1 cellular context compared by ENCODE assay signal in the genomic region with DNA sequence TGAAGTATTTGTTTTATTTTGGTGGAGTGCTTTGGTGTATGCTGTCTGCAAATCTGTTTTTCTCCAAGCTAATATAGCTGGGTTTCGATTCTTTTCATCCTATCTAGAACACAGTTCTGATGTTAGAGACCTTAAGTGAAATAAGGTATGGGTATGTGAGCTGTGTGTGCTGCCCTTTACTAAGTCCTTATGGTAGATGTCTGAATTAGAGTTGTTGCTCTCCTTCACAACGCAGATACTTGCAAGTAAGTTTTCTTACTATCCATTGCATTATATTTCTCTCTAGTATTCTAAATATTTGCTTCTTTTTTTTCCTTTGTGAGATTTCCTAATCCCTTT.
TF ChIP-seq lines count a peak whose summit lies in the region.

No MANE protein-coding gene starts in this region.

TF ChIP-seq in K562, 482 proteins besides CTCF, POLR2A, EP300 and RAD21:
- TF ChIP-seq YY1 (IDR thresholded peaks at IDR 0.05; ENCODE audit: borderline replicate concordance in 1 of 3, control insufficient read depth in 1 of 3, extremely low read depth in 1 of 3, insufficient read depth in 3 of 3, insufficient read length in 1 of 3, insufficient replicate concordance in 2 of 3, low read depth in 1 of 3, low read length in 2 of 3) (no peak), ZNF212 (CRISPR knock-in tag; IDR thresholded peaks at IDR 0.05) (no peak), ZNF133 (CRISPR knock-in tag; IDR thresholded peaks at IDR 0.05) (no peak), ZNF12 (CRISPR knock-in tag; IDR thresholded peaks at IDR 0.05) (no peak), FOXK2 (conservative IDR thresholded peaks at IDR 0.05 in 1 of 2, IDR thresholded peaks at IDR 0.05 in 1 of 2; ENCODE audit: low read depth in 2 of 2) (no peak), POLR3A (IDR thresholded peaks at IDR 0.05; ENCODE audit: borderline replicate concordance, extremely low read depth, insufficient read depth, insufficient read length) (no peak), RBM34 (IDR thresholded peaks at IDR 0.05; ENCODE audit: borderline replicate concordance, insufficient read depth, low read length) (no peak), LEF1 (IDR thresholded peaks at IDR 0.05) (no peak), RNF2 (IDR thresholded peaks at IDR 0.05) (no peak), ZNF79 (CRISPR knock-in tag; IDR thresholded peaks at IDR 0.05; ENCODE audit: low read depth) (no peak), ARHGAP35 (IDR thresholded peaks at IDR 0.05; ENCODE audit: partially characterized antibody) (no peak), ZNF143 (CRISPR knock-in tag; IDR thresholded peaks at IDR 0.05) (no peak), TARDBP (IDR thresholded peaks at IDR 0.05) (no peak), PHB (CRISPR knock-in tag; IDR thresholded peaks at IDR 0.05) (no peak)
- TF ChIP-seq, protein P1, sequence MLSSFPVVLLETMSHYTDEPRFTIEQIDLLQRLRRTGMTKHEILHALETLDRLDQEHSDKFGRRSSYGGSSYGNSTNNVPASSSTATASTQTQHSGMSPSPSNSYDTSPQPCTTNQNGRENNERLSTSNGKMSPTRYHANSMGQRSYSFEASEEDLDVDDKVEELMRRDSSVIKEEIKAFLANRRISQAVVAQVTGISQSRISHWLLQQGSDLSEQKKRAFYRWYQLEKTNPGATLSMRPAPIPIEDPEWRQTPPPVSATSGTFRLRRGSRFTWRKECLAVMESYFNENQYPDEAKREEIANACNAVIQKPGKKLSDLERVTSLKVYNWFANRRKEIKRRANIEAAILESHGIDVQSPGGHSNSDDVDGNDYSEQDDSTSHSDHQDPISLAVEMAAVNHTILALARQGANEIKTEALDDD (IDR thresholded peaks at IDR 0.05) = no peak
- TF ChIP-seq, protein P2, sequence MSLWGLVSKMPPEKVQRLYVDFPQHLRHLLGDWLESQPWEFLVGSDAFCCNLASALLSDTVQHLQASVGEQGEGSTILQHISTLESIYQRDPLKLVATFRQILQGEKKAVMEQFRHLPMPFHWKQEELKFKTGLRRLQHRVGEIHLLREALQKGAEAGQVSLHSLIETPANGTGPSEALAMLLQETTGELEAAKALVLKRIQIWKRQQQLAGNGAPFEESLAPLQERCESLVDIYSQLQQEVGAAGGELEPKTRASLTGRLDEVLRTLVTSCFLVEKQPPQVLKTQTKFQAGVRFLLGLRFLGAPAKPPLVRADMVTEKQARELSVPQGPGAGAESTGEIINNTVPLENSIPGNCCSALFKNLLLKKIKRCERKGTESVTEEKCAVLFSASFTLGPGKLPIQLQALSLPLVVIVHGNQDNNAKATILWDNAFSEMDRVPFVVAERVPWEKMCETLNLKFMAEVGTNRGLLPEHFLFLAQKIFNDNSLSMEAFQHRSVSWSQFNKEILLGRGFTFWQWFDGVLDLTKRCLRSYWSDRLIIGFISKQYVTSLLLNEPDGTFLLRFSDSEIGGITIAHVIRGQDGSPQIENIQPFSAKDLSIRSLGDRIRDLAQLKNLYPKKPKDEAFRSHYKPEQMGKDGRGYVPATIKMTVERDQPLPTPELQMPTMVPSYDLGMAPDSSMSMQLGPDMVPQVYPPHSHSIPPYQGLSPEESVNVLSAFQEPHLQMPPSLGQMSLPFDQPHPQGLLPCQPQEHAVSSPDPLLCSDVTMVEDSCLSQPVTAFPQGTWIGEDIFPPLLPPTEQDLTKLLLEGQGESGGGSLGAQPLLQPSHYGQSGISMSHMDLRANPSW (CRISPR knock-in tag; IDR thresholded peaks at IDR 0.05) = no peak
- TF ChIP-seq, protein P3, sequence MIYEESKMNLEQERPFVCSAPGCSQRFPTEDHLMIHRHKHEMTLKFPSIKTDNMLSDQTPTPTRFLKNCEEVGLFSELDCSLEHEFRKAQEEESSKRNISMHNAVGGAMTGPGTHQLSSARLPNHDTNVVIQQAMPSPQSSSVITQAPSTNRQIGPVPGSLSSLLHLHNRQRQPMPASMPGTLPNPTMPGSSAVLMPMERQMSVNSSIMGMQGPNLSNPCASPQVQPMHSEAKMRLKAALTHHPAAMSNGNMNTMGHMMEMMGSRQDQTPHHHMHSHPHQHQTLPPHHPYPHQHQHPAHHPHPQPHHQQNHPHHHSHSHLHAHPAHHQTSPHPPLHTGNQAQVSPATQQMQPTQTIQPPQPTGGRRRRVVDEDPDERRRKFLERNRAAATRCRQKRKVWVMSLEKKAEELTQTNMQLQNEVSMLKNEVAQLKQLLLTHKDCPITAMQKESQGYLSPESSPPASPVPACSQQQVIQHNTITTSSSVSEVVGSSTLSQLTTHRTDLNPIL (CRISPR knock-in tag; IDR thresholded peaks at IDR 0.05) = no peak
